ENCODE assay signal across 21 cellular contexts in the genomic region with DNA sequence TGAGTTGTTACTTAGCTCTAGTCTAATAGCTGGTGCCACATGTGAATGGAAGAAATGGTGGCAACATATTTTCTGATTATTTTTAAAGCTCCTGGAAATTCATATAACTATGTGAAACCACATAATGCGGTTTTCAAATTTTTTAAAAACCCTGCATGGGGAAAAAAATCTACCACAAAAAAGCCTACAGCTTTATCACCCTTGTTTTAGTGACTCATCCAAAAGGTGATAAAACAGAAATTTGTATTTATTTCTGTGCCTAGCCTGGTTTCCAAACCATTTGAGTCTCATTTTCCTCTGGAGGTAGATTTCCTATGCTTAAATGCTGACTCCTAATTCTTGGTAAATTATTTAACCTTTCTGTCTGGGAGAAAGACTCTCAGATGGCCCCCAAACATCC.
"Had no signal": no experiment of that assay in that cellular context is flagged by ENCODE, and none has a peak within 500 bp of the region (broad histone marks: within the 10 kb centered on the region; RNA-seq: fewer than 3 reads in every experiment).

No MANE protein-coding gene starts in this region.

- H3K27ac ChIP-seq: neural progenitor cell, sigmoid colon, upper lobe of left lung had no signal

- ATAC-seq: left lobe of liver; stimulated activated naive B cell treated with anti-CD40 and anti-IgM and Interleukin-4, amounts not matched to agents 10 μg/mL and 1 μg/mL and 100 μg/mL, for 72 hours; T-helper 17 cell had no signal

- H3K9me3 Mint-ChIP-seq: stimulated activated naive B cell treated with anti-CD40 and anti-IgM and Interleukin-4, amounts not matched to agents 10 μg/mL and 1 μg/mL and 100 μg/mL, for 72 hours had no signal

- H3K27me3 Mint-ChIP-seq: naive B cell; stimulated activated naive B cell treated with anti-CD40 and anti-IgM and Interleukin-4, amounts not matched to agents 10 μg/mL and 1 μg/mL and 100 μg/mL, for 72 hours; T-helper 17 cell had no signal

- H3K4me3 Mint-ChIP-seq: brain; naive B cell; neural progenitor cell; stimulated activated naive B cell treated with anti-CD40 and anti-IgM and Interleukin-4, amounts not matched to agents 10 μg/mL and 1 μg/mL and 100 μg/mL, for 72 hours; T-helper 17 cell had no signal

- H3K9me3 ChIP-seq: sigmoid colon, upper lobe of left lung had no signal

- H3K27ac Mint-ChIP-seq: brain; naive B cell; neural progenitor cell; stimulated activated naive B cell treated with anti-CD40 and anti-IgM and Interleukin-4, amounts not matched to agents 10 μg/mL and 1 μg/mL and 100 μg/mL, for 72 hours; T-helper 17 cell had no signal

- H3K27me3 ChIP-seq: neural progenitor cell, sigmoid colon, upper lobe of left lung had no signal

- H2AFZ ChIP-seq: neural progenitor cell had no signal

- DNase-seq: activated CD4-positive, alpha-beta T cell treated with anti-CD3 and anti-CD28 coated beads, Interleukin-2, amount 50 U/mL, for 1 hour; activated CD4-positive, CD25-positive, alpha-beta regulatory T cell; activated CD8-positive, alpha-beta memory T cell treated with anti-CD3 and anti-CD28 coated beads for 24 hours; activated CD8-positive, alpha-beta memory T cell treated with anti-CD3 and anti-CD28 coated beads, Interleukin-2, amount 50 U/mL, for 4 hours; activated naive CD4-positive, alpha-beta T cell; aorta; dermis blood vessel endothelial cell; effector CD8-positive, alpha-beta T cell; foreskin melanocyte; naive B cell; posterior cingulate gyrus; sigmoid colon; stimulated activated CD4-positive, alpha-beta T cell treated with anti-CD3 and anti-CD28 coated beads, Interleukin-15, amount 100 ng/mL, for 24 hours; stimulated activated naive B cell treated with anti-CD40 and anti-IgM and Interleukin-4, amounts not matched to agents 10 μg/mL and 1 μg/mL and 100 μg/mL, for 72 hours; T-helper 17 cell; upper lobe of left lung had no signal

- H3K9ac ChIP-seq: neural progenitor cell had no signal

- H3K4me3 ChIP-seq: lung, neural progenitor cell, sigmoid colon, smooth muscle cell, upper lobe of left lung had no signal

- H3K36me3 ChIP-seq: neural progenitor cell, sigmoid colon, upper lobe of left lung had no signal

- H3K4me2 ChIP-seq: neural progenitor cell, smooth muscle cell had no signal
